ENCODE assay signal across 1 cellular context in the genomic region with DNA sequence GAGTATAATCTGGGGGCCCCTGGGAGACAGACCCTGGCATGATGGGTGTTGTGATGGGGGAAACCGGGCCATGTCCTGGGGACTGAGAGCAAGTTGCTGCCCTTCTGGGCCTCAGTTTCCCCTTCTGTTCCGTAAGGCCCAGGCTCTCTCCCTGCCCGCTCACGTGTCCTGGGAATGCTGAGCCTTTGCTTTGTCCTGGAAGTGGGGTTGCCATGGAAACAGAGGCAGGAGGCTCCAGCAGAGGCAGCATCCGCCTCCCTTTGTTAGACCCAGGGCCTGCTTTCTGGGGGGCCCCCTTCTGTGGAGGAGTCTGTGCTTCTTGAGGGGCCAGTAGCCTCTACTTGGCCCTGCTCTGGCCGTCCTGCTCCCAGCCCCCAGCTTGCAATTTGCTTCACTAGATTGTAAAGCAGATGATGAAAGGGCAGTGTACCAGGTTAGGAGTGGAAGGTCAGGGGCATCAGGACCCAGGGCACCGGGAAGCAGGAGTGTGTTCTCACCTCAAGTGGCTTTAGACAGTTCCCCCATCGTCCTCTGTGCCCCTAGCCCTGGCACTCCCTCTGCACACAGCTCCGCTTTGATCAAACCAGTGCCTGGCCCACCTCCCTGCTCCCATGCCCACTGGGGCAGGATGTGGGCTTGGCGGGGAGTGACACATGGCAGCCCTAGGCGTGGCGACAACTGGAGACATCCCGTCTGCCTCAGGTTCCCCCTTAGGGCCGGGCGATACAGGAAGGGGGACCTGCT.
TF ChIP-seq lines count a peak whose summit lies in the region.

No MANE protein-coding gene starts in this region.

TF ChIP-seq in HepG2, 621 proteins besides CTCF, POLR2A, EP300 and RAD21 (continued from another document):
- TF ChIP-seq, protein P1, sequence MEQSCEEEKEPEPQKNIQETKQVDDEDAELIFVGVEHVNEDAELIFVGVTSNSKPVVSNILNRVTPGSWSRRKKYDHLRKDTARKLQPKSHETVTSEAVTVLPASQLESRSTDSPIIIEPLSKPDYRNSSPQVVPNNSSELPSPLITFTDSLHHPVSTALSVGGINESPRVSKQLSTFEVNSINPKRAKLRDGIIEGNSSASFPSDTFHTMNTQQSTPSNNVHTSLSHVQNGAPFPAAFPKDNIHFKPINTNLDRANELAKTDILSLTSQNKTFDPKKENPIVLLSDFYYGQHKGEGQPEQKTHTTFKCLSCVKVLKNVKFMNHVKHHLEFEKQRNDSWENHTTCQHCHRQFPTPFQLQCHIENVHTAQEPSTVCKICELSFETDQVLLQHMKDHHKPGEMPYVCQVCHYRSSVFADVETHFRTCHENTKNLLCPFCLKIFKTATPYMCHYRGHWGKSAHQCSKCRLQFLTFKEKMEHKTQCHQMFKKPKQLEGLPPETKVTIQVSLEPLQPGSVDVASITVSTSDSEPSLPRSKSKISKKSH (CRISPR knock-in tag; IDR thresholded peaks at IDR 0.05; ENCODE audit: borderline replicate concordance) = 0 out of 2 replicates have a peak, but pooled peaks have one; percentile 29
